Comparison of ENCODE assay signal across 1 cellular context in the genomic region with DNA sequence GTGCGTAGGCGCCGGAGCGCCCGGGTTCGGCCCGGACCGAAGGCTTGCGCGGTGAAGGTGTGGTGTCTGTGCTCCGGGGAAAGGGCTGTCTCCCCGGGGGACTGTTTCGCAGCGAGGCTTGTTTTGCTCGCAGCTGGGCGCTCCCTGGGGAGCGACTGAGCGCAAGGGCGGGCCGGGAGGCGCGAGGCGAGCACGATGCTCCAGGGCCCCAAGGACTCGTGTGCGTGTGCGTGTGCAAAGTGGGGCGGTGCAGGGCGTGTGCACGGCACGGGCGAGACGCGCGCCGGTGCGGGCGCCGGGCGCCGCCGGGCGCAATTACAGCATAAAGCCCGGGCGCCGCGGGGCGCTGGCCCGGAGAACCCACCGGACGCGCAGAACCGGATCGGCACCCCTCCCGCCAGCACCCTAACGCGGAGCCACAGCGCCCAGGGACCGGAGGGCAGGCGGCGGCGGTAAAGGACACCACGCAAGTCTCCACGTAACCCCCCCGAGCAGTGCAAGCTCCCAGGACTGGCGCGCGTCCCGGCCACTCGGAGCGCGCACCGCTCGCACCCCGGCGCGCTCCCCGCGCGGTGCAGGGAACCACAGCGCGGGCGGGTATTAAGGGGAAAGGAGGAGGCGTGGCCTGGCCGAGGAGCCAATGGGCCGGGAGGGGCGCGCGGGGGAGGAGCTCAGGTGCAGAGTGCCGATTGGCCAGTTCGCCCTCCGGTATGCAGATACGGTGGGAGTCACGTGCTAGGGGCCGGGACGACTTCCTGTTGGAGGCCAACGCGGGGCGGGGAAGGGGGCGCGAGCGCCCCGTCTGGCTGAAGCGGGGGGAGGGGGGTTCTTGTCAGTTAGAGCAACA.
TF ChIP-seq lines count a peak whose summit lies in the region.

A gene with protein sequence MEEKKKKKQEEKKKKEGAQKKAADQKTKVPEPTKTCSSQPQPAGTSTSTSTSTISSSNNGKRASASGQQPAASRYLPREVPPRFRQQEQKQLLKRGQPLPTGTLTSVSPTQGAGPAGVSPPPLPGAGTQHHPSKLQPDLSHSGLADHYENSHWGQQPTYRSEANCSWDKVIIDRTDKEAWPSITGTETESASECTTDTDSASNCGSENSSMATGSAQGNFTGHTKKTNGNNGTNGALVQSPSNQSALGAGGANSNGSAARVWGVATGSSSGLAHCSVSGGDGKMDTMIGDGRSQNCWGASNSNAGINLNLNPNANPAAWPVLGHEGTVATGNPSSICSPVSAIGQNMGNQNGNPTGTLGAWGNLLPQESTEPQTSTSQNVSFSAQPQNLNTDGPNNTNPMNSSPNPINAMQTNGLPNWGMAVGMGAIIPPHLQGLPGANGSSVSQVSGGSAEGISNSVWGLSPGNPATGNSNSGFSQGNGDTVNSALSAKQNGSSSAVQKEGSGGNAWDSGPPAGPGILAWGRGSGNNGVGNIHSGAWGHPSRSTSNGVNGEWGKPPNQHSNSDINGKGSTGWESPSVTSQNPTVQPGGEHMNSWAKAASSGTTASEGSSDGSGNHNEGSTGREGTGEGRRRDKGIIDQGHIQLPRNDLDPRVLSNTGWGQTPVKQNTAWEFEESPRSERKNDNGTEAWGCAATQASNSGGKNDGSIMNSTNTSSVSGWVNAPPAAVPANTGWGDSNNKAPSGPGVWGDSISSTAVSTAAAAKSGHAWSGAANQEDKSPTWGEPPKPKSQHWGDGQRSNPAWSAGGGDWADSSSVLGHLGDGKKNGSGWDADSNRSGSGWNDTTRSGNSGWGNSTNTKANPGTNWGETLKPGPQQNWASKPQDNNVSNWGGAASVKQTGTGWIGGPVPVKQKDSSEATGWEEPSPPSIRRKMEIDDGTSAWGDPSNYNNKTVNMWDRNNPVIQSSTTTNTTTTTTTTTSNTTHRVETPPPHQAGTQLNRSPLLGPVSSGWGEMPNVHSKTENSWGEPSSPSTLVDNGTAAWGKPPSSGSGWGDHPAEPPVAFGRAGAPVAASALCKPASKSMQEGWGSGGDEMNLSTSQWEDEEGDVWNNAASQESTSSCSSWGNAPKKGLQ (N-terminal part only) (plus strand): TSS at position 835 of the 847 bp plus-strand sequence. CDS start 45,504 bp downstream, outside the sequence.

TF ChIP-seq in HepG2, 621 proteins besides CTCF, POLR2A, EP300 and RAD21 (continued from another document):
- TF ChIP-seq NR2F2 (IDR thresholded peaks at IDR 0.05; ENCODE audit: borderline replicate concordance, low read depth) (no peak), KLF6 (CRISPR knock-in tag; IDR thresholded peaks at IDR 0.05) (peak; percentile 97; the same call in 1 of the 2 replicates), NCOA5 (CRISPR knock-in tag; IDR thresholded peaks at IDR 0.05) (no peak), KDM5A (IDR thresholded peaks at IDR 0.05; ENCODE audit: borderline replicate concordance, low read length) (peak; percentile 62; the same call in 1 of the 2 replicates), FOSL2 (CRISPR knock-in tag; IDR thresholded peaks at IDR 0.05) (peak; percentile 39), ZNF530 (CRISPR knock-in tag; IDR thresholded peaks at IDR 0.05; ENCODE audit: low read depth) (no peak), RFX3 (CRISPR knock-in tag; IDR thresholded peaks at IDR 0.05) (no peak), ZNF251 (CRISPR knock-in tag; IDR thresholded peaks at IDR 0.05) (no peak), NFATC3 (CRISPR knock-in tag; IDR thresholded peaks at IDR 0.05) (no peak), KDM6A (CRISPR knock-in tag; IDR thresholded peaks at IDR 0.05; ENCODE audit: low read depth) (no peak), HNRNPH1 (optimal IDR thresholded peaks at IDR 0.05; ENCODE audit: low read depth, low read length) (no peak)
- TF ChIP-seq, protein P1, sequence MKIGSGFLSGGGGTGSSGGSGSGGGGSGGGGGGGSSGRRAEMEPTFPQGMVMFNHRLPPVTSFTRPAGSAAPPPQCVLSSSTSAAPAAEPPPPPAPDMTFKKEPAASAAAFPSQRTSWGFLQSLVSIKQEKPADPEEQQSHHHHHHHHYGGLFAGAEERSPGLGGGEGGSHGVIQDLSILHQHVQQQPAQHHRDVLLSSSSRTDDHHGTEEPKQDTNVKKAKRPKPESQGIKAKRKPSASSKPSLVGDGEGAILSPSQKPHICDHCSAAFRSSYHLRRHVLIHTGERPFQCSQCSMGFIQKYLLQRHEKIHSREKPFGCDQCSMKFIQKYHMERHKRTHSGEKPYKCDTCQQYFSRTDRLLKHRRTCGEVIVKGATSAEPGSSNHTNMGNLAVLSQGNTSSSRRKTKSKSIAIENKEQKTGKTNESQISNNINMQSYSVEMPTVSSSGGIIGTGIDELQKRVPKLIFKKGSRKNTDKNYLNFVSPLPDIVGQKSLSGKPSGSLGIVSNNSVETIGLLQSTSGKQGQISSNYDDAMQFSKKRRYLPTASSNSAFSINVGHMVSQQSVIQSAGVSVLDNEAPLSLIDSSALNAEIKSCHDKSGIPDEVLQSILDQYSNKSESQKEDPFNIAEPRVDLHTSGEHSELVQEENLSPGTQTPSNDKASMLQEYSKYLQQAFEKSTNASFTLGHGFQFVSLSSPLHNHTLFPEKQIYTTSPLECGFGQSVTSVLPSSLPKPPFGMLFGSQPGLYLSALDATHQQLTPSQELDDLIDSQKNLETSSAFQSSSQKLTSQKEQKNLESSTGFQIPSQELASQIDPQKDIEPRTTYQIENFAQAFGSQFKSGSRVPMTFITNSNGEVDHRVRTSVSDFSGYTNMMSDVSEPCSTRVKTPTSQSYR (CRISPR knock-in tag; IDR thresholded peaks at IDR 0.05; ENCODE audit: borderline replicate concordance): peak; percentile 85
- TF ChIP-seq, protein P2, sequence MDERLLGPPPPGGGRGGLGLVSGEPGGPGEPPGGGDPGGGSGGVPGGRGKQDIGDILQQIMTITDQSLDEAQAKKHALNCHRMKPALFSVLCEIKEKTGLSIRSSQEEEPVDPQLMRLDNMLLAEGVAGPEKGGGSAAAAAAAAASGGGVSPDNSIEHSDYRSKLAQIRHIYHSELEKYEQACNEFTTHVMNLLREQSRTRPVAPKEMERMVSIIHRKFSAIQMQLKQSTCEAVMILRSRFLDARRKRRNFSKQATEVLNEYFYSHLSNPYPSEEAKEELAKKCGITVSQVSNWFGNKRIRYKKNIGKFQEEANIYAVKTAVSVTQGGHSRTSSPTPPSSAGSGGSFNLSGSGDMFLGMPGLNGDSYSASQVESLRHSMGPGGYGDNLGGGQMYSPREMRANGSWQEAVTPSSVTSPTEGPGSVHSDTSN (CRISPR knock-in tag; IDR thresholded peaks at IDR 0.05): no peak
- TF ChIP-seq, protein P3, sequence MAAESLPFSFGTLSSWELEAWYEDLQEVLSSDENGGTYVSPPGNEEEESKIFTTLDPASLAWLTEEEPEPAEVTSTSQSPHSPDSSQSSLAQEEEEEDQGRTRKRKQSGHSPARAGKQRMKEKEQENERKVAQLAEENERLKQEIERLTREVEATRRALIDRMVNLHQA (CRISPR knock-in tag; IDR thresholded peaks at IDR 0.05): no peak
- TF ChIP-seq, protein P4, sequence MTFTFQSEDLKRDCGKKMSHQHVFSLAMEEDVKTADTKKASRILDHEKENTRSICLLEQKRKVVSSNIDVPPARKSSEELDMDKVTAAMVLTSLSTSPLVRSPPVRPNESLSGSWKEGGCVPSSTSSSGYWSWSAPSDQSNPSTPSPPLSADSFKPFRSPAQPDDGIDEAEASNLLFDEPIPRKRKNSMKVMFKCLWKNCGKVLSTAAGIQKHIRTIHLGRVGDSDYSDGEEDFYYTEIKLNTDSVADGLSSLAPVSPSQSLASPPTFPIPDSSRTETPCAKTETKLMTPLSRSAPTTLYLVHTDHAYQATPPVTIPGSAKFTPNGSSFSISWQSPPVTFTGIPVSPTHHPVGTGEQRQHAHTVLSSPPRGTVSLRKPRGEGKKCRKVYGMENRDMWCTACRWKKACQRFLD (CRISPR knock-in tag; IDR thresholded peaks at IDR 0.05; ENCODE audit: borderline replicate concordance): peak; percentile 98
- TF ChIP-seq, protein P5, sequence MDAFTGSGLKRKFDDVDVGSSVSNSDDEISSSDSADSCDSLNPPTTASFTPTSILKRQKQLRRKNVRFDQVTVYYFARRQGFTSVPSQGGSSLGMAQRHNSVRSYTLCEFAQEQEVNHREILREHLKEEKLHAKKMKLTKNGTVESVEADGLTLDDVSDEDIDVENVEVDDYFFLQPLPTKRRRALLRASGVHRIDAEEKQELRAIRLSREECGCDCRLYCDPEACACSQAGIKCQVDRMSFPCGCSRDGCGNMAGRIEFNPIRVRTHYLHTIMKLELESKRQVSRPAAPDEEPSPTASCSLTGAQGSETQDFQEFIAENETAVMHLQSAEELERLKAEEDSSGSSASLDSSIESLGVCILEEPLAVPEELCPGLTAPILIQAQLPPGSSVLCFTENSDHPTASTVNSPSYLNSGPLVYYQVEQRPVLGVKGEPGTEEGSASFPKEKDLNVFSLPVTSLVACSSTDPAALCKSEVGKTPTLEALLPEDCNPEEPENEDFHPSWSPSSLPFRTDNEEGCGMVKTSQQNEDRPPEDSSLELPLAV (CRISPR knock-in tag; conservative IDR thresholded peaks at IDR 0.05; ENCODE audit: low read depth): peak; percentile 80; the same call in 1 of the 2 replicates
- TF ChIP-seq, protein P6, sequence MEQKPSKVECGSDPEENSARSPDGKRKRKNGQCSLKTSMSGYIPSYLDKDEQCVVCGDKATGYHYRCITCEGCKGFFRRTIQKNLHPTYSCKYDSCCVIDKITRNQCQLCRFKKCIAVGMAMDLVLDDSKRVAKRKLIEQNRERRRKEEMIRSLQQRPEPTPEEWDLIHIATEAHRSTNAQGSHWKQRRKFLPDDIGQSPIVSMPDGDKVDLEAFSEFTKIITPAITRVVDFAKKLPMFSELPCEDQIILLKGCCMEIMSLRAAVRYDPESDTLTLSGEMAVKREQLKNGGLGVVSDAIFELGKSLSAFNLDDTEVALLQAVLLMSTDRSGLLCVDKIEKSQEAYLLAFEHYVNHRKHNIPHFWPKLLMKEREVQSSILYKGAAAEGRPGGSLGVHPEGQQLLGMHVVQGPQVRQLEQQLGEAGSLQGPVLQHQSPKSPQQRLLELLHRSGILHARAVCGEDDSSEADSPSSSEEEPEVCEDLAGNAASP (CRISPR knock-in tag; IDR thresholded peaks at IDR 0.05; ENCODE audit: borderline replicate concordance): peak; percentile 65
